ENCODE assay signal across 20 cellular contexts in genomic region chr6:90028080-90028778, GRCh38.
A peak's percentile ranks its signal among the peaks of the same experiment; 100 is the strongest.
DNase-seq lines count a peak whose midpoint lies in the region; ATAC-seq and TF ChIP-seq lines count a peak whose summit lies in the region.
"Had no signal": no experiment of that assay in that cellular context is flagged by ENCODE, and none has a peak within 500 bp of the region (broad histone marks: within the 10 kb centered on the region; RNA-seq: fewer than 3 reads in every experiment).

No MANE protein-coding gene starts in this region.

- peak; percentile 76 for DNase-seq in activated CD8-positive, alpha-beta memory T cell treated with anti-CD3 and anti-CD28 coated beads, Interleukin-2, amount 10 ng/mL, durations not matched to agents 7 days and 5 days
- no peak for DNase-seq in activated CD8-positive, alpha-beta memory T cell treated with anti-CD3 and anti-CD28 coated beads for 24 hours
- DNase-seq in NCI-H82 (lab: John Stamatoyannopoulos, UW) (peak; percentile 63), renal cortical epithelial cell (ENCODE audit: low read depth) (peak; percentile 28), omental fat pad (ENCODE audit: low spot score) (no peak), right atrium auricular region (ENCODE audit: low spot score) (no peak)
- DNase-seq: H9; hypothalamus; Kasumi-1; kidney glomerular epithelial cell; NCI-H1417; NK-92 treated with Interleukin-12 subunit alpha and Interleukin-12 subunit beta, amount 100 ng/mL, for 24 hours; RPMI8226; stimulated activated CD4-positive, alpha-beta T cell treated with anti-CD3 and anti-CD28 coated beads, Interleukin-15, amount 100 ng/mL, for 24 hours; SW 1271 had no signal

- H3K27ac ChIP-seq in right atrium auricular region = no peak overlapping the region
- H3K27ac ChIP-seq: ascending aorta, neural progenitor cell had no signal

- no peak overlapping the region for H3K27ac Mint-ChIP-seq in activated CD8-positive, alpha-beta memory T cell treated with anti-CD3 and anti-CD28 coated beads, Interleukin-2, amount 10 ng/mL, durations not matched to agents 7 days and 5 days
- H3K27ac Mint-ChIP-seq in activated T-helper 17 cell treated with anti-CD3 and anti-CD28 coated beads, Interleukin-2, amount 50 U/mL, for 72 hours = peak overlapping the region; percentile 37
- H3K27ac Mint-ChIP-seq: CD14-positive monocyte, H9, neural progenitor cell had no signal

- no peaks in the 10 kb centered on the region for H3K27me3 Mint-ChIP-seq in activated CD8-positive, alpha-beta memory T cell treated with anti-CD3 and anti-CD28 coated beads, Interleukin-2, amount 10 ng/mL, durations not matched to agents 7 days and 5 days
- H3K27me3 Mint-ChIP-seq in activated T-helper 17 cell treated with anti-CD3 and anti-CD28 coated beads, Interleukin-2, amount 50 U/mL, for 72 hours = no peaks in the 10 kb centered on the region

- CTCF ChIA-PET in activated CD8-positive, alpha-beta memory T cell treated with anti-CD3 and anti-CD28 coated beads, Interleukin-2, amount 10 ng/mL, durations not matched to agents 7 days and 5 days (lab: Charles Lee) = interaction anchor here (1.1 kb wide), 1 partner anchor 20 kb away, joined by 4 read pairs; no protein-coding TSS in a partner anchor

- H3K9me3 ChIP-seq in right atrium auricular region = no peaks in the 10 kb centered on the region
- H3K9me3 ChIP-seq: ascending aorta had no signal

- no peaks in the 10 kb centered on the region for H3K9me3 Mint-ChIP-seq in activated CD8-positive, alpha-beta memory T cell treated with anti-CD3 and anti-CD28 coated beads, Interleukin-2, amount 10 ng/mL, durations not matched to agents 7 days and 5 days (ENCODE audit: low read depth)
- no peaks in the 10 kb centered on the region for H3K9me3 Mint-ChIP-seq in activated T-helper 17 cell treated with anti-CD3 and anti-CD28 coated beads, Interleukin-2, amount 50 U/mL, for 72 hours

- peaks cover 55% of the 10 kb centered on the region for H3K4me1 Mint-ChIP-seq in activated CD8-positive, alpha-beta memory T cell treated with anti-CD3 and anti-CD28 coated beads, Interleukin-2, amount 10 ng/mL, durations not matched to agents 7 days and 5 days
- H3K4me1 Mint-ChIP-seq in activated T-helper 17 cell treated with anti-CD3 and anti-CD28 coated beads, Interleukin-2, amount 50 U/mL, for 72 hours = peaks cover 56% of the 10 kb centered on the region
- H3K4me1 Mint-ChIP-seq: CD14-positive monocyte had no signal

- no peaks in the 10 kb centered on the region for H3K4me1 ChIP-seq in right atrium auricular region
- H3K4me1 ChIP-seq: ascending aorta, neural progenitor cell had no signal

- TF ChIP-seq CTCF in omental fat pad (IDR thresholded peaks at IDR 0.05) = no peak
- TF ChIP-seq CTCF in right atrium auricular region (IDR thresholded peaks at IDR 0.05) = no peak

- H3K36me3 ChIP-seq in right atrium auricular region = no peaks in the 10 kb centered on the region
- H3K36me3 ChIP-seq: ascending aorta, neural progenitor cell had no signal

- H3K27me3 ChIP-seq in right atrium auricular region = no peaks in the 10 kb centered on the region
- H3K27me3 ChIP-seq: ascending aorta, neural progenitor cell had no signal

- no peak overlapping the region for H3K4me3 ChIP-seq in right atrium auricular region
- H3K4me3 ChIP-seq: ascending aorta, neural progenitor cell had no signal

- ATAC-seq in activated CD8-positive, alpha-beta memory T cell treated with anti-CD3 and anti-CD28 coated beads, Interleukin-2, amount 10 ng/mL, durations not matched to agents 7 days and 5 days = peak; percentile 64
- ATAC-seq in activated T-helper 17 cell treated with anti-CD3 and anti-CD28 coated beads, Interleukin-2, amount 50 U/mL, for 72 hours (replicated peaks) = peak; percentile 36
- ATAC-seq in GM21360 (IDR thresholded peaks at IDR 0.05; ENCODE audit: unreplicated experiment) = no peak
- no peak for ATAC-seq in omental fat pad (ENCODE audit: low FRiP score)

- H3K36me3 Mint-ChIP-seq in activated CD8-positive, alpha-beta memory T cell treated with anti-CD3 and anti-CD28 coated beads, Interleukin-2, amount 10 ng/mL, durations not matched to agents 7 days and 5 days = peaks cover 24% of the 10 kb centered on the region
- peaks cover 43% of the 10 kb centered on the region for H3K36me3 Mint-ChIP-seq in activated T-helper 17 cell treated with anti-CD3 and anti-CD28 coated beads, Interleukin-2, amount 50 U/mL, for 72 hours (ENCODE audit: low read depth)
- H3K36me3 Mint-ChIP-seq: CD14-positive monocyte had no signal

- H3K4me3 Mint-ChIP-seq in activated CD8-positive, alpha-beta memory T cell treated with anti-CD3 and anti-CD28 coated beads, Interleukin-2, amount 10 ng/mL, durations not matched to agents 7 days and 5 days = no peak overlapping the region
- peak overlapping the region; percentile 66 for H3K4me3 Mint-ChIP-seq in activated T-helper 17 cell treated with anti-CD3 and anti-CD28 coated beads, Interleukin-2, amount 50 U/mL, for 72 hours
- H3K4me3 Mint-ChIP-seq: CD14-positive monocyte, H9, neural progenitor cell had no signal

Comparison
In these comparisons a context has a peak if more than half of its experiments do, and no peak if none do; other contexts are left out.
1. DNase-seq: peak in activated CD8-positive, alpha-beta memory T cell treated with anti-CD3 and anti-CD28 coated beads, Interleukin-2, amount 10 ng/mL, durations not matched to agents 7 days and 5 days (single experiment), NCI-H82 (single experiment) and renal cortical epithelial cell (single experiment); none in activated CD8-positive, alpha-beta memory T cell treated with anti-CD3 and anti-CD28 coated beads for 24 hours (single experiment), omental fat pad (single experiment) and right atrium auricular region (single experiment).
2. ATAC-seq: peak in activated CD8-positive, alpha-beta memory T cell treated with anti-CD3 and anti-CD28 coated beads, Interleukin-2, amount 10 ng/mL, durations not matched to agents 7 days and 5 days (single experiment) and activated T-helper 17 cell treated with anti-CD3 and anti-CD28 coated beads, Interleukin-2, amount 50 U/mL, for 72 hours (single experiment); none in GM21360 (single experiment) and omental fat pad (single experiment).